ENCODE assay signal across 19 cellular contexts in the genomic region with DNA sequence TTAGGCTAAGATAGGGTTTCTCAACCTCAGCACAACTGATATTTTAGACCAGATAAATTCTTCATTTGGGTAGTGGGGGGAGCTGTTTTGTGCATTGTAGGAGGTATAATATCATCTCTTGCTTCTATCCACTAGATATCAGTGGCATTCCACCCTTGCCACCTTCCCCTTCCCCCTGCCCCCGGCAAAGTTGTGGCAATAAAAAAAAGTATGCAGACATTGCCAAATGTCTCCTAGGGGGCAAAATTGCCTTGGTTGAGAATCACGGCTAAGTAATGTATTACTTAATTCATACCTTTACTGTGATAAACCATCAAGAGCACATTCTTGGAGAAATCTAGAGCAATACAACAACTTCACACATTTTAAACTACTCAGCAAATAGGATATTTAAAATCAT.
"Had no signal": no experiment of that assay in that cellular context is flagged by ENCODE, and none has a peak within 500 bp of the region (broad histone marks: within the 10 kb centered on the region; RNA-seq: fewer than 3 reads in every experiment).

No MANE protein-coding gene starts in this region.

- H3K27ac ChIP-seq: esophagus muscularis mucosa, gastroesophageal sphincter, neutrophil, psoas muscle, skin epidermis, stomach, thoracic aorta, transverse colon had no signal

- H3K9me3 ChIP-seq: esophagus muscularis mucosa, gastroesophageal sphincter, mucosa of descending colon, neutrophil, psoas muscle, stomach, thoracic aorta, transverse colon had no signal

- H3K27ac Mint-ChIP-seq: naive thymus-derived CD8-positive, alpha-beta T cell had no signal

- H3K36me3 Mint-ChIP-seq: naive thymus-derived CD8-positive, alpha-beta T cell had no signal

- H3K4me3 ChIP-seq: esophagus muscularis mucosa, gastroesophageal sphincter, mucosa of descending colon, psoas muscle, skin epidermis, stomach, thoracic aorta, transverse colon had no signal

- H3K36me3 ChIP-seq: esophagus muscularis mucosa, gastroesophageal sphincter, neutrophil, stomach, thoracic aorta, transverse colon had no signal

- ATAC-seq: gastroesophageal sphincter; left lobe of liver; mucosa of descending colon; naive thymus-derived CD8-positive, alpha-beta T cell; psoas muscle; sciatic nerve had no signal

- H3K27me3 ChIP-seq: esophagus muscularis mucosa, gastroesophageal sphincter, neutrophil, stomach, transverse colon had no signal

- DNase-seq: effector memory CD4-positive, alpha-beta T cell; glutamatergic neuron; islet precursor cell; mucosa of descending colon; naive thymus-derived CD8-positive, alpha-beta T cell; psoas muscle; stimulated activated CD4-positive, alpha-beta T cell treated with anti-CD3 and anti-CD28 coated beads, Interleukin-2, amount 100 ng/mL, for 24 hours; stimulated activated CD4-positive, alpha-beta T cell treated with anti-CD3 and anti-CD28 coated beads, Interleukin-4, amount 100 ng/mL, for 4 hours; stimulated activated naive CD4-positive, alpha-beta T cell; stomach; substantia nigra; transverse colon had no signal

- H3K9me3 Mint-ChIP-seq: naive thymus-derived CD8-positive, alpha-beta T cell had no signal

- H3K27me3 Mint-ChIP-seq: naive thymus-derived CD8-positive, alpha-beta T cell had no signal
